17 cellular contexts compared by ENCODE assay signal in genomic region chr19:13077233-13077632, GRCh38. TPM values are rescaled to one million over a fixed set of nuclear protein-coding genes. Genes with fewer than 3 reads are reported as not detected.
DNase-seq lines count a peak whose midpoint lies in the region; ATAC-seq, FAIRE-seq and TF ChIP-seq lines count a peak whose summit lies in the region.
"Had no signal": no experiment of that assay in that cellular context is flagged by ENCODE, and none has a peak within 500 bp of the region (broad histone marks: within the 10 kb centered on the region; RNA-seq: fewer than 3 reads in every experiment).

No MANE protein-coding gene starts in this region.

- peaks cover 0 to 60% (median 32%) of the 10 kb centered on the region in 11 experiments; a peak in 16 of 22 replicates for H3K36me3 ChIP-seq in BLaER1 treated with 17β-estradiol and CSF1 and Interleukin-3, amounts not matched to agents 10 nM and 100 nM
- H3K36me3 ChIP-seq in NT2/D1 (ENCODE audit: insufficient read depth, insufficient read length, low read length): no peaks in the 10 kb centered on the region

- no peaks in the 10 kb centered on the region for H3K9me3 ChIP-seq in BLaER1 treated with 17β-estradiol and CSF1 and Interleukin-3, amounts not matched to agents 10 nM and 100 nM (replicated peaks in 1 of 11)
- no peaks in the 10 kb centered on the region for H3K9me3 ChIP-seq in NT2/D1 (ENCODE audit: insufficient read depth, low read length)

- peak overlapping the region in 8 of 11 experiments; percentile 1 to 52 (median 33); a peak in 6 of 22 replicates for H3K9ac ChIP-seq in BLaER1 treated with 17β-estradiol and CSF1 and Interleukin-3, amounts not matched to agents 10 nM and 100 nM
- H3K9ac ChIP-seq in NT2/D1 (ENCODE audit: insufficient read length, low read depth): peak overlapping the region; percentile 27
- H3K9ac ChIP-seq: parathyroid adenoma had no signal

- peak overlapping the region; percentile 65 to 90 (median 78) for H3K4me2 ChIP-seq in BLaER1 treated with 17β-estradiol and CSF1 and Interleukin-3, amounts not matched to agents 10 nM and 100 nM

- DNase-seq in NT2/D1 (ENCODE audit: low read depth, low spot score): no peak
- DNase-seq in erythroblast (lab: John Stamatoyannopoulos, UW): peak; percentile 90 to 93
- peak in 41 of 56 donors; percentile 17 to 86 (median 57) for DNase-seq in nucleus accumbens (lab: John Stamatoyannopoulos, UW)
- DNase-seq in GM12891 (ENCODE audit: insufficient read length, low spot score): no peak
- DNase-seq in stimulated activated CD8-positive, alpha-beta memory T cell treated with anti-CD3 and anti-CD28 coated beads, Interleukin-4, amount 100 ng/mL, for 48 hours: no peak
- DNase-seq: activated CD8-positive, alpha-beta T cell treated with anti-CD3 and anti-CD28 coated beads for 36 hours; activated gamma-delta T cell treated with Interleukin-2 at 50 U/mL for 16 hours; DND-41; midbrain; NCI-H446 had no signal

- no peak overlapping the region; a peak in 1 of 20 replicates for H3K4me3 ChIP-seq in BLaER1 treated with 17β-estradiol and CSF1 and Interleukin-3, amounts not matched to agents 10 nM and 100 nM
- H3K4me3 ChIP-seq in NT2/D1 (ENCODE audit: insufficient read length, low read depth): no peak overlapping the region

- peaks cover 0 to 31% (median 6%) of the 10 kb centered on the region in 11 experiments; a peak in 8 of 22 replicates for H4K20me1 ChIP-seq in BLaER1 treated with 17β-estradiol and CSF1 and Interleukin-3, amounts not matched to agents 10 nM and 100 nM

- no peak for FAIRE-seq in GM12891 (lab: Jason Lieb, UNC)
- FAIRE-seq: bronchial epithelial cell, GM12892 had no signal

- H3K27me3 ChIP-seq in BLaER1 treated with 17β-estradiol and CSF1 and Interleukin-3, amounts not matched to agents 10 nM and 100 nM: no peaks in the 10 kb centered on the region
- H3K27me3 ChIP-seq in NT2/D1 (ENCODE audit: insufficient read depth, insufficient read length): peaks cover 21% of the 10 kb centered on the region

- ATAC-seq in GM18511 (IDR thresholded peaks at IDR 0.05; ENCODE audit: unreplicated experiment) (no peak), HG03025 (IDR thresholded peaks at IDR 0.05; ENCODE audit: low FRiP score, unreplicated experiment) (no peak)
- ATAC-seq: activated CD8-positive, alpha-beta T cell treated with anti-CD3 and anti-CD28 coated beads for 36 hours had no signal

- peak overlapping the region in 3 of 11 experiments; percentile 32 to 55 (median 48); a peak in 6 of 22 replicates for H3K27ac ChIP-seq in BLaER1 treated with 17β-estradiol and CSF1 and Interleukin-3, amounts not matched to agents 10 nM and 100 nM
- H3K27ac ChIP-seq: HL-60, parathyroid adenoma had no signal

- peak; percentile 37 for TF ChIP-seq POLR2A in erythroblast (IDR thresholded peaks at IDR 0.05; ENCODE audit: low read length)
- TF ChIP-seq POLR2A in GM12891 (IDR thresholded peaks at IDR 0.05; ENCODE audit: low read depth, low read length): no peak

- peaks cover 21 to 51% (median 47%) of the 10 kb centered on the region in 10 experiments for H3K4me1 ChIP-seq in BLaER1 treated with 17β-estradiol and CSF1 and Interleukin-3, amounts not matched to agents 10 nM and 100 nM
- H3K4me1 ChIP-seq in NT2/D1 (ENCODE audit: insufficient read depth, insufficient read length): peaks cover 39% of the 10 kb centered on the region
- H3K4me1 ChIP-seq: parathyroid adenoma had no signal

TF ChIP-seq in GM12891, 5 proteins besides CTCF, POLR2A, EP300 and RAD21:
- no peak for TF ChIP-seq PAX5 (IDR thresholded peaks at IDR 0.05; ENCODE audit: insufficient read depth, low read length, severe bottlenecking)
- TF ChIP-seq POLR2AphosphoS5 (IDR thresholded peaks at IDR 0.05; ENCODE audit: low read depth, low read length): no peak
- no peak for TF ChIP-seq POU2F2 (IDR thresholded peaks at IDR 0.05; ENCODE audit: low read depth, low read length)
- TF ChIP-seq TAF1 (IDR thresholded peaks at IDR 0.05; ENCODE audit: low read depth, low read length): no peak
- no peak for TF ChIP-seq SPI1 (IDR thresholded peaks at IDR 0.05; ENCODE audit: low read depth, low read length)

RNA-seq across cellular contexts. Expression of gene LYL1, which starts 25.4 kb away (rescaled TPM):
- polyA plus RNA-seq in GM12891 (2012; ENCODE audit: low read depth, missing spikeins): 5.6 TPM

RNA-seq across cellular contexts. Expression of gene TRMT1, which starts 39.3 kb away (rescaled TPM):
- 39.2 TPM for polyA plus RNA-seq in GM12891 (2012; ENCODE audit: low read depth, missing spikeins)

RNA-seq across cellular contexts. Expression of gene NACC1, which starts 40.8 kb away (rescaled TPM):
- 24.0 TPM for polyA plus RNA-seq in GM12891 (2012; ENCODE audit: low read depth, missing spikeins)

Comparison
In these comparisons a context has a peak if more than half of its experiments do, and no peak if none do; other contexts are left out.
1. DNase-seq: peak in erythroblast (2 of 2) and nucleus accumbens (41 of 56); none in NT2/D1 (single experiment), GM12891 (single experiment) and stimulated activated CD8-positive, alpha-beta memory T cell treated with anti-CD3 and anti-CD28 coated beads, Interleukin-4, amount 100 ng/mL, for 48 hours (single experiment).